Comparison of ENCODE assay signal across 21 cellular contexts in genomic region chr6:20411544-20411943, GRCh38. TPM values are rescaled to one million over a fixed set of nuclear protein-coding genes. Genes with fewer than 3 reads are reported as not detected.
A peak's percentile ranks its signal among the peaks of the same experiment; 100 is the strongest.
DNase-seq lines count a peak whose midpoint lies in the region; ATAC-seq and TF ChIP-seq lines count a peak whose summit lies in the region.
"Had no signal": no experiment of that assay in that cellular context is flagged by ENCODE, and none has a peak within 500 bp of the region (broad histone marks: within the 10 kb centered on the region; RNA-seq: fewer than 3 reads in every experiment).

No MANE protein-coding gene starts in this region.

- H3K4me3 ChIP-seq in CD8-positive, alpha-beta memory T cell (ENCODE audit: low read length) = no peak overlapping the region
- H3K4me3 ChIP-seq: heart left ventricle, lung, PC-9, prostate gland had no signal

- no peaks in the 10 kb centered on the region for H3K9me3 ChIP-seq in CD8-positive, alpha-beta memory T cell (ENCODE audit: low read length)
- H3K9me3 ChIP-seq: heart left ventricle, prostate gland had no signal

- no peaks in the 10 kb centered on the region for H3K27me3 Mint-ChIP-seq in T-helper 2 cell treated with Interferon-gamma antibody and Interleukin-4, amounts not matched to agents 5 μg/mL and 100 μg/mL, for 36 hours (ENCODE audit: low read depth)
- H3K27me3 Mint-ChIP-seq in CD8-positive, alpha-beta memory T cell = no peaks in the 10 kb centered on the region
- H3K27me3 Mint-ChIP-seq in activated naive CD8-positive, alpha-beta T cell treated with anti-CD3 and anti-CD28 coated beads, Interleukin-2, amount 10 ng/mL, durations not matched to agents 7 days and 5 days = no peaks in the 10 kb centered on the region
- no peaks in the 10 kb centered on the region for H3K27me3 Mint-ChIP-seq in nephron progenitor cell (ENCODE audit: low read depth, poor library complexity)
- H3K27me3 Mint-ChIP-seq: naive B cell had no signal

- H3K4me1 Mint-ChIP-seq in T-helper 2 cell treated with Interferon-gamma antibody and Interleukin-4, amounts not matched to agents 5 μg/mL and 100 μg/mL, for 36 hours (ENCODE audit: low read depth) = peaks cover 79% of the 10 kb centered on the region
- peaks cover 78 to 99% (median 96%) of the 10 kb centered on the region in 3 donors for H3K4me1 Mint-ChIP-seq in CD8-positive, alpha-beta memory T cell
- peaks cover 64% of the 10 kb centered on the region for H3K4me1 Mint-ChIP-seq in activated naive CD8-positive, alpha-beta T cell treated with anti-CD3 and anti-CD28 coated beads, Interleukin-2, amount 10 ng/mL, durations not matched to agents 7 days and 5 days
- peaks cover 79% of the 10 kb centered on the region for H3K4me1 Mint-ChIP-seq in nephron progenitor cell

- peak overlapping the region; percentile 77 for H3K27ac Mint-ChIP-seq in T-helper 2 cell treated with Interferon-gamma antibody and Interleukin-4, amounts not matched to agents 5 μg/mL and 100 μg/mL, for 36 hours
- peak overlapping the region; percentile 16 to 88 (median 84) for H3K27ac Mint-ChIP-seq in CD8-positive, alpha-beta memory T cell
- peak overlapping the region; percentile 62 for H3K27ac Mint-ChIP-seq in activated naive CD8-positive, alpha-beta T cell treated with anti-CD3 and anti-CD28 coated beads, Interleukin-2, amount 10 ng/mL, durations not matched to agents 7 days and 5 days
- peak overlapping the region; percentile 88 for H3K27ac Mint-ChIP-seq in nephron progenitor cell

- no peak for TF ChIP-seq CTCF in nephron progenitor cell (IDR thresholded peaks at IDR 0.05)

- H3K4me3 Mint-ChIP-seq in T-helper 2 cell treated with Interferon-gamma antibody and Interleukin-4, amounts not matched to agents 5 μg/mL and 100 μg/mL, for 36 hours = no peak overlapping the region
- peak overlapping the region in 6 of 7 donors; percentile 5 to 58 (median 50) for H3K4me3 Mint-ChIP-seq in CD8-positive, alpha-beta memory T cell
- H3K4me3 Mint-ChIP-seq in activated naive CD8-positive, alpha-beta T cell treated with anti-CD3 and anti-CD28 coated beads, Interleukin-2, amount 10 ng/mL, durations not matched to agents 7 days and 5 days = no peak overlapping the region
- H3K4me3 Mint-ChIP-seq in nephron progenitor cell = no peak overlapping the region

- H3K36me3 ChIP-seq in CD8-positive, alpha-beta memory T cell (ENCODE audit: insufficient read depth, low read length) = peaks cover 3% of the 10 kb centered on the region
- H3K36me3 ChIP-seq: prostate gland had no signal

- H3K36me3 Mint-ChIP-seq in T-helper 2 cell treated with Interferon-gamma antibody and Interleukin-4, amounts not matched to agents 5 μg/mL and 100 μg/mL, for 36 hours (ENCODE audit: low read depth) = peaks cover 49% of the 10 kb centered on the region
- H3K36me3 Mint-ChIP-seq in CD8-positive, alpha-beta memory T cell = peaks cover 0 to 30% (median 1%) of the 10 kb centered on the region in 3 donors
- H3K36me3 Mint-ChIP-seq in activated naive CD8-positive, alpha-beta T cell treated with anti-CD3 and anti-CD28 coated beads, Interleukin-2, amount 10 ng/mL, durations not matched to agents 7 days and 5 days = peaks cover 34% of the 10 kb centered on the region
- H3K36me3 Mint-ChIP-seq in nephron progenitor cell (ENCODE audit: low read depth) = peaks cover 63% of the 10 kb centered on the region
- H3K36me3 Mint-ChIP-seq: naive B cell had no signal

- CTCF ChIA-PET in CD8-positive, alpha-beta memory T cell (lab: Charles Lee) = no interaction called here

- ATAC-seq in activated naive CD8-positive, alpha-beta T cell treated with anti-CD3 and anti-CD28 coated beads, Interleukin-2, amount 10 ng/mL, durations not matched to agents 7 days and 5 days (ENCODE audit: low read depth) = no peak

- no peaks in the 10 kb centered on the region for H3K27me3 ChIP-seq in CD8-positive, alpha-beta memory T cell (ENCODE audit: insufficient read depth, low read length, poor library complexity, severe bottlenecking)
- H3K27me3 ChIP-seq: heart left ventricle had no signal

- H3K9me3 Mint-ChIP-seq in T-helper 2 cell treated with Interferon-gamma antibody and Interleukin-4, amounts not matched to agents 5 μg/mL and 100 μg/mL, for 36 hours = no peaks in the 10 kb centered on the region
- H3K9me3 Mint-ChIP-seq in CD8-positive, alpha-beta memory T cell = no peaks in the 10 kb centered on the region
- H3K9me3 Mint-ChIP-seq in activated naive CD8-positive, alpha-beta T cell treated with anti-CD3 and anti-CD28 coated beads, Interleukin-2, amount 10 ng/mL, durations not matched to agents 7 days and 5 days = no peaks in the 10 kb centered on the region
- H3K9me3 Mint-ChIP-seq in nephron progenitor cell = no peaks in the 10 kb centered on the region
- H3K9me3 Mint-ChIP-seq: naive B cell had no signal

- DNase-seq in T-helper 2 cell treated with Interferon-gamma antibody and Interleukin-4, amounts not matched to agents 5 μg/mL and 100 μg/mL, for 36 hours (ENCODE audit: low spot score) = no peak
- DNase-seq in T-helper 2 cell (no peak), nephron progenitor cell (no peak), NCI-H2081 treated with DMSO at 0.1 percent for 48 hours (lab: John Stamatoyannopoulos, UW) (no peak), foreskin melanocyte (no peak), inferior parietal cortex (ENCODE audit: extremely low spot score) (no peak)
- no peak for DNase-seq in CD8-positive, alpha-beta memory T cell
- no peak for DNase-seq in activated naive CD8-positive, alpha-beta T cell treated with anti-CD3 and anti-CD28 coated beads, Interleukin-2, amount 10 ng/mL, durations not matched to agents 7 days and 5 days
- DNase-seq: 8988T; amygdala; cerebellar nuclear complex; effector memory CD4-positive, alpha-beta T cell; heart left ventricle; naive B cell; NCI-H1436; NCI-H2171; NCI-H69; PC-9; stimulated activated CD4-positive, alpha-beta T cell treated with anti-CD3 and anti-CD28 coated beads, Interleukin-2, amount 100 ng/mL, for 48 hours had no signal

- no peak overlapping the region for H3K27ac ChIP-seq in CD8-positive, alpha-beta memory T cell (ENCODE audit: low read depth, low read length)
- H3K27ac ChIP-seq: heart left ventricle, PC-9, prostate gland had no signal

- H3K4me1 ChIP-seq in CD8-positive, alpha-beta memory T cell (ENCODE audit: insufficient read depth, low read length) = peaks cover 69% of the 10 kb centered on the region

- POLR2A ChIA-PET in CD8-positive, alpha-beta memory T cell (lab: Charles Lee) = no interaction called here
- POLR2A ChIA-PET in activated naive CD8-positive, alpha-beta T cell treated with anti-CD3 and anti-CD28 coated beads, Interleukin-2, amount 10 ng/mL, durations not matched to agents 7 days and 5 days (lab: Charles Lee) = no interaction called here

RNA-seq across cellular contexts. Expression of gene E2F3, which starts 9.9 kb away (rescaled TPM):
- 10 to 100 TPM; 31.5 to 32.3 TPM for total RNA-seq in CD8-positive, alpha-beta memory T cell
- 13.1 TPM for polyA plus RNA-seq in CD8-positive, alpha-beta memory T cell
- total RNA-seq in activated naive CD8-positive, alpha-beta T cell treated with anti-CD3 and anti-CD28 coated beads, Interleukin-2, amount 10 ng/mL, durations not matched to agents 7 days and 5 days = 10 to 100 TPM; 26.8 to 28.0 TPM

Comparison
In these comparisons a context has a peak if more than half of its experiments do, and no peak if none do; other contexts are left out.
1. H3K4me3 Mint-ChIP-seq: peak in CD8-positive, alpha-beta memory T cell (6 of 7); none in T-helper 2 cell treated with Interferon-gamma antibody and Interleukin-4, amounts not matched to agents 5 μg/mL and 100 μg/mL, for 36 hours (single experiment), activated naive CD8-positive, alpha-beta T cell treated with anti-CD3 and anti-CD28 coated beads, Interleukin-2, amount 10 ng/mL, durations not matched to agents 7 days and 5 days (single experiment) and nephron progenitor cell (single experiment).
2. Peak in every context shown above with its lines, with median percentiles within 50 percentile points of each other: H3K27ac Mint-ChIP-seq.